11 cellular contexts compared by ENCODE assay signal in genomic region chr11:72737341-72737740, GRCh38. TPM values are rescaled to one million over a fixed set of nuclear protein-coding genes. Genes with fewer than 3 reads are reported as not detected.
DNase-seq lines count a peak whose midpoint lies in the region; ATAC-seq, FAIRE-seq and TF ChIP-seq lines count a peak whose summit lies in the region.
"Had no signal": no experiment of that assay in that cellular context is flagged by ENCODE, and none has a peak within 500 bp of the region (broad histone marks: within the 10 kb centered on the region; RNA-seq: fewer than 3 reads in every experiment).

No MANE protein-coding gene starts in this region.

- peak overlapping the region; percentile 94 for H3K27ac Mint-ChIP-seq in activated CD4-positive, alpha-beta T cell treated with anti-CD3 and anti-CD28 coated beads for 36 hours
- H3K27ac Mint-ChIP-seq in activated B cell treated with CpG ODN at 0.5 μM for 24 hours = peak overlapping the region; percentile 99
- H3K27ac Mint-ChIP-seq in stimulated activated naive B cell treated with anti-CD40 and anti-IgM and Interleukin-4, amounts not matched to agents 10 μg/mL and 1 μg/mL and 100 μg/mL, for 72 hours = peak overlapping the region; percentile 97

- no peak for ATAC-seq in activated CD4-positive, alpha-beta T cell treated with anti-CD3 and anti-CD28 coated beads for 36 hours
- ATAC-seq in activated B cell treated with CpG ODN at 0.5 μM for 24 hours (ENCODE audit: low read depth) = no peak
- ATAC-seq in right cardiac atrium = no peak
- ATAC-seq in stimulated activated naive B cell treated with anti-CD40 and anti-IgM and Interleukin-4, amounts not matched to agents 10 μg/mL and 1 μg/mL and 100 μg/mL, for 72 hours (replicated peaks) = no peak

- POLR2A ChIA-PET in activated CD4-positive, alpha-beta T cell treated with anti-CD3 and anti-CD28 coated beads for 36 hours (lab: Charles Lee) = interaction anchor here (1.8 kb wide), 2 partner anchors 12 to 76 kb away, joined by 4 to 10 read pairs; no protein-coding TSS in a partner anchor
- POLR2A ChIA-PET in activated B cell treated with CpG ODN at 0.5 μM for 24 hours (lab: Charles Lee) = interaction anchor here (0.6 to 2.9 kb wide), 8 partner anchors 12 to 421 kb away, joined by 3 to 28 read pairs (median 12); partner anchors contain the start of gene ATG16L2

- 89% methylated on average over 1 of the region's 1 CpG for WGBS in right cardiac atrium

- H3K4me3 ChIP-seq in right cardiac atrium (ENCODE audit: low read length) = no peak overlapping the region

- intact Hi-C loops in activated CD4-positive, alpha-beta T cell treated with anti-CD3 and anti-CD28 coated beads for 36 hours (cut with DNase I, micrococcal nuclease) = loop anchor here in 1 of 2 experiments (2.0 kb wide), 1 partner anchor 15 kb away; the partner anchor contains the start of gene ARAP1
- intact Hi-C loops in activated B cell treated with CpG ODN at 0.5 μM for 24 hours (cut with micrococcal nuclease) (loop anchor here (2.0 to 5.0 kb wide), 4 partner anchors 77 to 650 kb away; partner anchors contain the start of gene ATG16L2), right cardiac atrium (cut with DNase I) (no loop called here)

- peaks cover 8% of the 10 kb centered on the region for H3K36me3 Mint-ChIP-seq in activated CD4-positive, alpha-beta T cell treated with anti-CD3 and anti-CD28 coated beads for 36 hours (ENCODE audit: low read depth)
- peaks cover 19% of the 10 kb centered on the region for H3K36me3 Mint-ChIP-seq in activated B cell treated with CpG ODN at 0.5 μM for 24 hours (ENCODE audit: low read depth)
- H3K36me3 Mint-ChIP-seq in stimulated activated naive B cell treated with anti-CD40 and anti-IgM and Interleukin-4, amounts not matched to agents 10 μg/mL and 1 μg/mL and 100 μg/mL, for 72 hours = peaks cover 22 to 32% of the 10 kb centered on the region in 2 donors

- H3K4me1 Mint-ChIP-seq in activated CD4-positive, alpha-beta T cell treated with anti-CD3 and anti-CD28 coated beads for 36 hours = peaks cover 61% of the 10 kb centered on the region
- peaks cover 90% of the 10 kb centered on the region for H3K4me1 Mint-ChIP-seq in activated B cell treated with CpG ODN at 0.5 μM for 24 hours
- H3K4me1 Mint-ChIP-seq in stimulated activated naive B cell treated with anti-CD40 and anti-IgM and Interleukin-4, amounts not matched to agents 10 μg/mL and 1 μg/mL and 100 μg/mL, for 72 hours = peaks cover 73 to 87% of the 10 kb centered on the region in 2 donors

- TF ChIP-seq CTCF in activated B cell treated with CpG ODN at 0.5 μM for 24 hours (IDR thresholded peaks at IDR 0.05) = no peak

- H3K27me3 Mint-ChIP-seq in activated CD4-positive, alpha-beta T cell treated with anti-CD3 and anti-CD28 coated beads for 36 hours = no peaks in the 10 kb centered on the region
- no peaks in the 10 kb centered on the region for H3K27me3 Mint-ChIP-seq in activated B cell treated with CpG ODN at 0.5 μM for 24 hours
- H3K27me3 Mint-ChIP-seq in stimulated activated naive B cell treated with anti-CD40 and anti-IgM and Interleukin-4, amounts not matched to agents 10 μg/mL and 1 μg/mL and 100 μg/mL, for 72 hours = no peaks in the 10 kb centered on the region

- H3K9me3 Mint-ChIP-seq in activated CD4-positive, alpha-beta T cell treated with anti-CD3 and anti-CD28 coated beads for 36 hours (ENCODE audit: low read depth) = no peaks in the 10 kb centered on the region
- H3K9me3 Mint-ChIP-seq in activated B cell treated with CpG ODN at 0.5 μM for 24 hours = no peaks in the 10 kb centered on the region
- H3K9me3 Mint-ChIP-seq in stimulated activated naive B cell treated with anti-CD40 and anti-IgM and Interleukin-4, amounts not matched to agents 10 μg/mL and 1 μg/mL and 100 μg/mL, for 72 hours = no peaks in the 10 kb centered on the region

- peaks cover 5% of the 10 kb centered on the region for H3K4me1 ChIP-seq in right cardiac atrium (ENCODE audit: control insufficient read depth, insufficient read depth, low read length)
- H3K4me1 ChIP-seq: parathyroid adenoma had no signal

- peak overlapping the region; percentile 54 for H3K4me3 Mint-ChIP-seq in activated CD4-positive, alpha-beta T cell treated with anti-CD3 and anti-CD28 coated beads for 36 hours
- peak overlapping the region; percentile 82 for H3K4me3 Mint-ChIP-seq in activated B cell treated with CpG ODN at 0.5 μM for 24 hours
- H3K4me3 Mint-ChIP-seq in stimulated activated naive B cell treated with anti-CD40 and anti-IgM and Interleukin-4, amounts not matched to agents 10 μg/mL and 1 μg/mL and 100 μg/mL, for 72 hours = peak overlapping the region; percentile 87 to 91

- H3K9me3 ChIP-seq in right cardiac atrium (ENCODE audit: control insufficient read depth, low read length) = no peaks in the 10 kb centered on the region

- peak overlapping the region; percentile 24 for H3K27ac ChIP-seq in right cardiac atrium (ENCODE audit: low read length)
- H3K27ac ChIP-seq: parathyroid adenoma had no signal

- no peak for FAIRE-seq in urothelium cell line (lab: Jason Lieb, UNC)

- DNase-seq in activated CD4-positive, alpha-beta T cell treated with anti-CD3 and anti-CD28 coated beads for 36 hours = no peak
- no peak for DNase-seq in activated CD4-positive, alpha-beta T cell treated with anti-CD3 and anti-CD28 coated beads for 48 hours
- DNase-seq in activated B cell treated with CpG ODN at 0.5 μM for 24 hours = no peak
- DNase-seq in right cardiac atrium = no peak
- no peak for DNase-seq in stimulated activated naive B cell treated with anti-CD40 and anti-IgM and Interleukin-4, amounts not matched to agents 10 μg/mL and 1 μg/mL and 100 μg/mL, for 72 hours
- DNase-seq in NCI-H1694 treated with DMSO at 0.1 percent for 48 hours (lab: John Stamatoyannopoulos, UW) = no peak
- DNase-seq in urothelium cell line (ENCODE audit: low spot score) = no peak
- DNase-seq in NCI-H1930 (lab: John Stamatoyannopoulos, UW) = no peak
- DNase-seq: ACHN, NCI-H2029 had no signal

- no peaks in the 10 kb centered on the region for H3K27me3 ChIP-seq in right cardiac atrium (ENCODE audit: control insufficient read depth, insufficient read depth)

- CTCF ChIA-PET in activated CD4-positive, alpha-beta T cell treated with anti-CD3 and anti-CD28 coated beads for 36 hours (lab: Charles Lee) = interaction anchor here (0.7 to 1.9 kb wide), 6 partner anchors 9 to 57 kb away, joined by 3 to 12 read pairs (median 4); partner anchors contain the start of gene STARD10
- CTCF ChIA-PET in activated B cell treated with CpG ODN at 0.5 μM for 24 hours (lab: Charles Lee) = interaction anchor here (1.2 to 3.4 kb wide), 4 partner anchors 10 to 440 kb away, joined by 3 to 42 read pairs (median 4); no protein-coding TSS in a partner anchor

RNA-seq across cellular contexts. Expression of gene ARAP1, which starts 14.9 kb away (rescaled TPM):
- total RNA-seq in activated CD4-positive, alpha-beta T cell treated with anti-CD3 and anti-CD28 coated beads for 36 hours = 10 to 100 TPM; 69.9 to 76.6 TPM
- 113 and 139 TPM in 2 replicates for total RNA-seq in activated B cell treated with CpG ODN at 0.5 μM for 24 hours
- 10 to 100 TPM; 51.8 to 62.5 (median 59.5) TPM for total RNA-seq in right cardiac atrium
- polyA plus RNA-seq in right cardiac atrium = 41.2 TPM

RNA-seq across cellular contexts. Expression of gene STARD10, which starts 56.5 kb away (rescaled TPM):
- 10 to 100 TPM in 1 of 2 experiments, 1 to 10 TPM in 1; 8.3 to 12.9 TPM for total RNA-seq in activated CD4-positive, alpha-beta T cell treated with anti-CD3 and anti-CD28 coated beads for 36 hours
- total RNA-seq in activated B cell treated with CpG ODN at 0.5 μM for 24 hours = 42.6 and 46.8 TPM in 2 replicates
- 100 to 1,000 TPM in 2 of 4 donors, 10 to 100 TPM in 2; 88.9 to 127 (median 106) TPM for total RNA-seq in right cardiac atrium
- 228 TPM for polyA plus RNA-seq in right cardiac atrium
